Comparison of ENCODE assay signal across 17 cellular contexts in the genomic region with DNA sequence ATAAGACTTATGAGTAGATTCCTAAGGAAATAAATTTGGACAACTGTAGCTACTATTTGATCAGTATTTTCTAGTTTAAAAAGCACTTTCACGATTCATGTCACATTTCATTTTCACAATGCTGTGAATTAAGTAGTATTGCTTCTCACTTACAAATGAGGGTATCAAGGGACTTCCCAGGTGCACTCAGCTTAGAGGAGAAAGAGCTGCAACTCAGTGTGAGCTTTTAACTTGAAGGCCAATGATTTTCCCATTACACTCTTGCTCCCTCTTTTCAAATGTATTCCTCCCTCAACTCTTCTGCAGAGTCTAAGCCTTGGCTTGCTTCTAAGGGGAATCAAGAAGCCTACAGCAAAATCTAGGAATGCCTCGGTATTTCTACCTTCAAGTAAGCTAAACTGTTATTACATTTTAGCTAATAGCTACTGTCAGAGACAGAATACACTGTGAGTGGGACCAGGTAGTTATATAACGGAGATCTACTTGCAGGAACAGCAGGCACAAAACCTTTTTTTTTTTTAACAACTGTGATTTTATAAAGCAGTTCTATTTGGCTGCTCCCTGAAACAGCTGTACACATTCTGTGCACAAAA.
DNase-seq lines count a peak whose midpoint lies in the region; ATAC-seq, FAIRE-seq and TF ChIP-seq lines count a peak whose summit lies in the region.
"Had no signal": no experiment of that assay in that cellular context is flagged by ENCODE, and none has a peak within 500 bp of the region (broad histone marks: within the 10 kb centered on the region; RNA-seq: fewer than 3 reads in every experiment).

No MANE protein-coding gene starts in this region.

- H3K27me3 ChIP-seq in BE2C = no peaks in the 10 kb centered on the region
- H3K27me3 ChIP-seq: adrenal gland, uterus had no signal

- no peak for FAIRE-seq in kidney (lab: Jason Lieb, UNC)

- ATAC-seq in GM18858 (IDR thresholded peaks at IDR 0.05; ENCODE audit: unreplicated experiment) = peak; percentile 18
- peak; percentile 21 for ATAC-seq in HG02763 (IDR thresholded peaks at IDR 0.05; ENCODE audit: unreplicated experiment)
- no peak for ATAC-seq in HG02678 (IDR thresholded peaks at IDR 0.05; ENCODE audit: unreplicated experiment)
- ATAC-seq: activated T-cell treated with anti-CD3 and anti-CD28 coated beads, Interleukin-2, amount 50 U/mL, for 4 hours; left lobe of liver; naive thymus-derived CD4-positive, alpha-beta T cell; stimulated activated naive CD8-positive, alpha-beta T cell treated with anti-CD3 and anti-CD28 coated beads, Interleukin-15, Interleukin-2, amounts not matched to agents 100 U/mL and 50 U/mL, for 24 hours had no signal

- H3K36me3 ChIP-seq in kidney (ENCODE audit: control insufficient read depth in 1 of 2, insufficient read depth in 2 of 2, low read length in 2 of 2) (peaks cover 8 to 13% of the 10 kb centered on the region in 2 donors), BE2C (no peaks in the 10 kb centered on the region)
- H3K36me3 ChIP-seq: uterus had no signal

- H3K27ac ChIP-seq in caudate nucleus (ENCODE audit: low read depth, low read length) = peak overlapping the region; percentile 38
- no peak overlapping the region for H3K27ac ChIP-seq in kidney (ENCODE audit: low read depth in 2 of 2, low read length in 2 of 2)
- H3K27ac ChIP-seq: adrenal gland, coronary artery, GM23248 had no signal

- no peak overlapping the region for H3K9ac ChIP-seq in kidney (ENCODE audit: low read length in 2 of 2)
- H3K9ac ChIP-seq: GM23248 had no signal

- DNase-seq in caudate nucleus (lab: John Stamatoyannopoulos, UW) (peak in 3 of 61 donors; percentile 18 to 67 (median 28)), kidney (no peak), ecto neural progenitor cell (ENCODE audit: low spot score) (no peak), BE2C (no peak)
- DNase-seq: activated T-cell treated with anti-CD3 and anti-CD28 coated beads, Interleukin-2, amount 50 U/mL, for 4 hours; adrenal gland; GM23248; naive thymus-derived CD4-positive, alpha-beta T cell; NCI-H2227 treated with DMSO at 0.1 percent for 48 hours; stimulated activated naive CD8-positive, alpha-beta T cell treated with anti-CD3 and anti-CD28 coated beads, Interleukin-15, Interleukin-2, amounts not matched to agents 100 U/mL and 50 U/mL, for 24 hours; uterus had no signal

- intact Hi-C loops in kidney (cut with DNase I) = no loop called here

- H3K4me3 ChIP-seq in GM08714 (ENCODE audit: low read length) (peak overlapping the region; percentile 2; the same call in 1 of the 2 replicates), kidney (ENCODE audit: low read length in 2 of 2) (no peak overlapping the region), BE2C (ENCODE audit: low read depth, low read length) (no peak overlapping the region)
- H3K4me3 ChIP-seq: adrenal gland, coronary artery, GM23248, uterus had no signal

- no peak for TF ChIP-seq CTCF in kidney (IDR thresholded peaks at IDR 0.05; ENCODE audit: borderline replicate concordance, extremely low read depth, insufficient read depth)
- no peak for TF ChIP-seq CTCF in BE2C (IDR thresholded peaks at IDR 0.05; ENCODE audit: low read depth, low read length)

- H3K9me3 ChIP-seq in kidney (ENCODE audit: control insufficient read depth in 1 of 2, low read length in 2 of 2) (no peaks in the 10 kb centered on the region), BE2C (no peaks in the 10 kb centered on the region)
- H3K9me3 ChIP-seq: adrenal gland, uterus had no signal

- peaks cover 13 to 21% of the 10 kb centered on the region in 2 donors for H3K4me1 ChIP-seq in kidney (ENCODE audit: control insufficient read depth in 1 of 2, insufficient read depth in 1 of 2, low read depth in 1 of 2, low read length in 2 of 2)
- H3K4me1 ChIP-seq in BE2C = peaks cover 6% of the 10 kb centered on the region; the same call in 1 of the 2 replicates
- H3K4me1 ChIP-seq: uterus had no signal
